14 cellular contexts compared by ENCODE assay signal in the genomic region with DNA sequence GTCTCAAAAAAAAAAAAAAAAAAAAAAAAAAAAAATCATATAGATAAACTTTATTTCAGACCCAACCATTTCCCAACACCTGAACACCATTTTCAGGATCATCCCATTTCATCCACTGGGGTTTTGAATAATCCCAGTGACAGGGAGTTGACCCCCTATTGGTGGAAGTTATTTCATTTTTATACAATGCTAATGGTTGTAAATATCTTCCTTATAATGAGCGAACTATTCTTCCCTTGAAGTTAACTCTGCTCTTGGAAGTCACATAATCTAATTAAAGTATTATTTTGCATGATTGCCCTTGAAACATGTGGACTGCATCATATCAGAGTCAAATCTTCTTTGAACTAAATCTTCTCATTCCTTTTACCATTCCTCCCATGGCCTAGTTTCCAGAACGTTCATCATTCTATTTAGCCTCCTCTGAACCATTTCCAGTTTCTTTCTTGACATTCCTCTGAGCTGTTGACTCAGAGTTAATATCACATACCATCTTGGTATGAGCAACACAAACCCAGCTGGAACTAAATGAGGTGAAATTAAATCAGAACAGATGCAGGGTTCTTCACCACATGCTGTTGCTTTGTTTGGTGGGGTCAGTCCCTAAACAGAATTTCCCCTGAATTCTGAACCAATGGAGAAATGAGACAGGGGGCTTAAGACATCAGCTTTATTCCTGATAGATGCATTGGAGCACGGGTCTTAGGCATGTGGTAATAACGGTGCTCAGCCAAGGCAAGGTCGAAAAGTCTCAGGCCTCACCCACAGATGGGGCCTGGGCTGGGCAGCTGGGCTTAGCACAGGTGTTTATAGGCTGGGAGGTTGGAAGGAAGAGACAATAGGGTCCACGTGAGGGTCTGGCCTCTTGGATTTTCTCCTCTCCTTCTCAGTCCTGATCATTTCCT. TPM values are rescaled to one million over a fixed set of nuclear protein-coding genes. Genes with fewer than 3 reads are reported as not detected.
A peak's percentile ranks its signal among the peaks of the same experiment; 100 is the strongest.
DNase-seq lines count a peak whose midpoint lies in the region; ATAC-seq and TF ChIP-seq lines count a peak whose summit lies in the region.
"Had no signal": no experiment of that assay in that cellular context is flagged by ENCODE, and none has a peak within 500 bp of the region (broad histone marks: within the 10 kb centered on the region; RNA-seq: fewer than 3 reads in every experiment).

No MANE protein-coding gene starts in this region.

- H3K4me3 ChIP-seq in mammary epithelial cell (replicated peaks in 1 of 3; ENCODE audit: insufficient read depth in 1 of 3, low read depth in 2 of 3, low read length in 3 of 3) (no peak overlapping the region), brain microvascular endothelial cell (ENCODE audit: low read depth, low read length) (no peak overlapping the region), heart right ventricle (no peak overlapping the region)
- no peak overlapping the region for H3K4me3 ChIP-seq in effector memory CD4-positive, alpha-beta T cell (ENCODE audit: insufficient read depth, low read depth, low read length, poor library complexity, severe bottlenecking)

- H3K4me1 ChIP-seq in mammary epithelial cell (ENCODE audit: insufficient read depth, low read length) = peaks cover 9% of the 10 kb centered on the region
- H3K4me1 ChIP-seq in effector memory CD4-positive, alpha-beta T cell (ENCODE audit: control insufficient read depth, insufficient read depth, low read length, poor library complexity, severe bottlenecking) = no peaks in the 10 kb centered on the region
- H3K4me1 ChIP-seq in heart right ventricle = no peaks in the 10 kb centered on the region

- H3K9ac ChIP-seq in mammary epithelial cell (ENCODE audit: insufficient read depth, low read length) = no peak overlapping the region

- H2AFZ ChIP-seq in mammary epithelial cell (ENCODE audit: low read depth, low read length) = no peak overlapping the region

- H3K27me3 Mint-ChIP-seq in MCF 10A (ENCODE audit: insufficient read depth, unreplicated experiment) = no peaks in the 10 kb centered on the region

- 85% methylated on average over 6 of the region's 6 CpGs for WGBS in mammary epithelial cell (ENCODE audit: low coverage, missing lambda C conversion rate)
- 79 to 80% methylated on average over 6 of the region's 6 CpGs for WGBS in heart right ventricle, 2 donors

- H3K27ac ChIP-seq in mammary epithelial cell (ENCODE audit: insufficient read depth, low read depth, low read length) (no peak overlapping the region), brain microvascular endothelial cell (no peak overlapping the region), heart right ventricle (no peak overlapping the region)
- no peak overlapping the region for H3K27ac ChIP-seq in effector memory CD4-positive, alpha-beta T cell (ENCODE audit: insufficient read depth, low read length, poor library complexity, severe bottlenecking)

- H4K20me1 ChIP-seq in mammary epithelial cell (ENCODE audit: insufficient read depth, low read length) = no peaks in the 10 kb centered on the region

- in situ Hi-C loops in mammary epithelial cell (cut with MboI; ENCODE audit: low sequenced_read_pairs in 2 of 2) = no loop called here
- in situ Hi-C loops in brain microvascular endothelial cell (cut with HindIII; ENCODE audit: low pct_ligation_motif_present, low sequenced_read_pairs) = no loop called here

- CTCF ChIA-PET in mammary epithelial cell (lab: Charles Lee; ENCODE audit: low non-redundant PET) (no interaction called here), MCF 10A (lab: Yijun Ruan, JAX) (interaction anchor here (0.6 to 2.7 kb wide), 3 partner anchors 64 to 187 kb away, joined by 3 to 10 read pairs (median 4); no protein-coding TSS in a partner anchor)

- DNase-seq in mammary epithelial cell = peak; percentile 61
- no peak for DNase-seq in MCF 10A (ENCODE audit: unreplicated experiment)
- peak; percentile 38 for DNase-seq in brain microvascular endothelial cell
- DNase-seq in left kidney (ENCODE audit: low read depth, low spot score) = peak; percentile 32
- DNase-seq in OCI-M2 (lab: John Stamatoyannopoulos, UW; ENCODE audit: unreplicated experiment) = no peak
- no peak for DNase-seq in SKM-1 (lab: John Stamatoyannopoulos, UW; ENCODE audit: unreplicated experiment)
- DNase-seq in effector memory CD4-positive, alpha-beta T cell = no peak
- DNase-seq in heart right ventricle = no peak
- DNase-seq: activated naive CD8-positive, alpha-beta T cell treated with anti-CD3 and anti-CD28 coated beads, Interleukin-2, amount 10 ng/mL, durations not matched to agents 7 days and 5 days; NCI-H187; stimulated activated CD4-positive, alpha-beta T cell treated with anti-CD3 and anti-CD28 coated beads, Interleukin-1b, Interleukin-23, amount 100 ng/mL, for 48 hours; stimulated activated naive CD4-positive, alpha-beta T cell had no signal

- dilution Hi-C loops in mammary epithelial cell (cut with HindIII; ENCODE audit: low sequenced_read_pairs) = no loop called here

- H3K27me3 ChIP-seq in mammary epithelial cell (ENCODE audit: insufficient read depth, low read length) (no peaks in the 10 kb centered on the region), brain microvascular endothelial cell (replicated peaks) (peaks cover 4% of the 10 kb centered on the region), heart right ventricle (peaks cover 0 to 25% (median 9%) of the 10 kb centered on the region in 7 donors)
- H3K27me3 ChIP-seq in effector memory CD4-positive, alpha-beta T cell (replicated peaks; ENCODE audit: control insufficient read depth, insufficient read depth, low read length, poor library complexity, severe bottlenecking) = no peaks in the 10 kb centered on the region

- H3K27ac Mint-ChIP-seq in MCF 10A (ENCODE audit: low read depth, unreplicated experiment) = no peak overlapping the region
- H3K27ac Mint-ChIP-seq: activated naive CD8-positive, alpha-beta T cell treated with anti-CD3 and anti-CD28 coated beads, Interleukin-2, amount 10 ng/mL, durations not matched to agents 7 days and 5 days had no signal

- H3K36me3 Mint-ChIP-seq in MCF 10A (ENCODE audit: insufficient read depth, unreplicated experiment) = no peaks in the 10 kb centered on the region
- H3K36me3 Mint-ChIP-seq: activated naive CD8-positive, alpha-beta T cell treated with anti-CD3 and anti-CD28 coated beads, Interleukin-2, amount 10 ng/mL, durations not matched to agents 7 days and 5 days had no signal

- H3K36me3 ChIP-seq in mammary epithelial cell (ENCODE audit: insufficient read depth, low read length) (no peaks in the 10 kb centered on the region), brain microvascular endothelial cell (replicated peaks) (no peaks in the 10 kb centered on the region), heart right ventricle (no peaks in the 10 kb centered on the region)
- H3K36me3 ChIP-seq in effector memory CD4-positive, alpha-beta T cell (ENCODE audit: control insufficient read depth, insufficient read depth, low read length) = no peaks in the 10 kb centered on the region

- H3K79me2 ChIP-seq in mammary epithelial cell (ENCODE audit: insufficient read depth, low read length) = no peaks in the 10 kb centered on the region

- POLR2A ChIA-PET in MCF 10A (lab: Yijun Ruan, JAX) = no interaction called here

- peaks cover 6% of the 10 kb centered on the region for H3K4me1 Mint-ChIP-seq in MCF 10A (ENCODE audit: insufficient read depth, unreplicated experiment)
- H3K4me1 Mint-ChIP-seq: activated naive CD8-positive, alpha-beta T cell treated with anti-CD3 and anti-CD28 coated beads, Interleukin-2, amount 10 ng/mL, durations not matched to agents 7 days and 5 days had no signal

- H3K4me3 Mint-ChIP-seq in MCF 10A (ENCODE audit: unreplicated experiment) = no peak overlapping the region
- H3K4me3 Mint-ChIP-seq: activated naive CD8-positive, alpha-beta T cell treated with anti-CD3 and anti-CD28 coated beads, Interleukin-2, amount 10 ng/mL, durations not matched to agents 7 days and 5 days; neural crest cell had no signal

- TF ChIP-seq CTCF in mammary epithelial cell (conservative IDR thresholded peaks at IDR 0.05 in 1 of 2, IDR thresholded peaks at IDR 0.05 in 1 of 2; ENCODE audit: extremely low read depth in 1 of 2, insufficient read depth in 1 of 2, low read depth in 1 of 2, low read length in 2 of 2) (no peak), MCF 10A (IDR thresholded peaks at IDR 0.05; ENCODE audit: unreplicated experiment) (no peak), brain microvascular endothelial cell (IDR thresholded peaks at IDR 0.05; ENCODE audit: low read depth, low read length, missing control alignments) (no peak), heart right ventricle (IDR thresholded peaks at IDR 0.05) (no peak)

- ATAC-seq in heart right ventricle = no peak

- no peaks in the 10 kb centered on the region for H3K9me3 ChIP-seq in mammary epithelial cell (replicated peaks; ENCODE audit: insufficient read depth, low read length)
- no peaks in the 10 kb centered on the region for H3K9me3 ChIP-seq in effector memory CD4-positive, alpha-beta T cell (ENCODE audit: control insufficient read depth, low read length)
- no peaks in the 10 kb centered on the region for H3K9me3 ChIP-seq in heart right ventricle

- intact Hi-C loops in mammary epithelial cell (cut with micrococcal nuclease) = no loop called here
- intact Hi-C loops in MCF 10A (cut with micrococcal nuclease) = no loop called here
- intact Hi-C loops in heart right ventricle (cut with DNase I) = no loop called here

- BruUV-seq in mammary epithelial cell (replicated peaks; lab: Mats Ljungman, UMichigan) = no TSS peak
- BruUV-seq in MCF 10A (replicated peaks; lab: Mats Ljungman, UMichigan) = no TSS peak

- no peaks in the 10 kb centered on the region for H3K9me3 Mint-ChIP-seq in MCF 10A (ENCODE audit: unreplicated experiment)
- H3K9me3 Mint-ChIP-seq: activated naive CD8-positive, alpha-beta T cell treated with anti-CD3 and anti-CD28 coated beads, Interleukin-2, amount 10 ng/mL, durations not matched to agents 7 days and 5 days; neural crest cell had no signal

- H3K4me2 ChIP-seq in mammary epithelial cell (ENCODE audit: insufficient read depth, low read depth, low read length) = no peak overlapping the region

RNA-seq across cellular contexts. Expression of a gene that starts 8.9 kb away (rescaled TPM):
- 1 to 10 TPM; 1.3 to 2.4 TPM for total RNA-seq in mammary epithelial cell
- polyA plus RNA-seq in mammary epithelial cell = 3.2 TPM
- not detected for polyA minus RNA-seq in mammary epithelial cell
- total RNA-seq in MCF 10A (2022) = 0.93 and 2.1 TPM in 2 replicates
- not detected for total RNA-seq in heart right ventricle
- polyA plus RNA-seq in heart right ventricle = under 1 TPM in 1 of 2 donors, not detected in 1; 0.03 TPM
- total RNA-seq: activated CD8-positive, alpha-beta memory T cell treated with anti-CD3 and anti-CD28 coated beads for 36 hours; activated naive CD8-positive, alpha-beta T cell treated with anti-CD3 and anti-CD28 coated beads, Interleukin-2, amount 10 ng/mL, durations not matched to agents 7 days and 5 days; neural crest cell had no signal

RNA-seq across cellular contexts. Expression of a gene that starts 32.7 kb away (rescaled TPM):
- 10 to 100 TPM; 19.7 to 21.5 TPM for total RNA-seq in mammary epithelial cell
- 10.6 TPM for polyA plus RNA-seq in mammary epithelial cell
- polyA minus RNA-seq in mammary epithelial cell = 30.8 TPM
- total RNA-seq in MCF 10A (2022) = 7.8 and 8.4 TPM in 2 replicates
- 1 to 10 TPM in 6 of 10 donors, under 1 TPM in 4; 0.46 to 1.6 (median 1.1) TPM for total RNA-seq in heart right ventricle
- under 1 TPM; 0.36 to 0.51 TPM for polyA plus RNA-seq in heart right ventricle
- total RNA-seq: neural crest cell had no signal

Comparison
In these comparisons a context has a peak if more than half of its experiments do, and no peak if none do; other contexts are left out.
1. DNase-seq: peak in mammary epithelial cell (single experiment), brain microvascular endothelial cell (single experiment) and left kidney (single experiment); none in MCF 10A (single experiment), OCI-M2 (single experiment), SKM-1 (single experiment), effector memory CD4-positive, alpha-beta T cell (0 of 3) and heart right ventricle (0 of 2).